27 cellular contexts compared by ENCODE assay signal in the genomic region with DNA sequence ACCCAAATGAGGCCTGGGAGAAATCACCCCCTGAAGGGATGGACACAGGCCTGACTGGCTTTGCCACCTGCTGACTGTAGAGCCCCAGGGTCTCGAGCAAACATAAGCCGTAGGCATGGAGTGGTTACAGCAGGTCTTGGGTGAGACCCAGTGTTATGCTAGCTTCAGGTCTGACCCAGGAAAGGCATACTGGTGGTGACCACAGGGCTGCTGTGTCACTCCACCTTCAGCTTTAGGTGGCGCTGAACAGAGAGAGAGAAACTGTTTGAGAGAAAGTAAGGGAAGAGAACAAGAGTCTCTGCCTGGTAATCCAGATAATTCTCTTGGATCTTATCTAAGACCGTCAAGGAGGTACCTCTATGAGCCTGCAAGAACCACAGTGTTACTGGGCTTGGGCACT.
"Had no signal": no experiment of that assay in that cellular context is flagged by ENCODE, and none has a peak within 500 bp of the region (broad histone marks: within the 10 kb centered on the region; RNA-seq: fewer than 3 reads in every experiment).

No MANE protein-coding gene starts in this region.

- H3K36me3 ChIP-seq: lower lobe of right lung, neural progenitor cell, ovary, right atrium auricular region, suprapubic skin, tibial nerve, uterus had no signal

- DNase-seq: kidney glomerular epithelial cell; left cardiac atrium; lower lobe of right lung; mammary epithelial cell; mesenchymal stem cell; naive B cell; natural killer cell; nephron progenitor cell; ovary; stimulated activated CD4-positive, alpha-beta T cell treated with anti-CD3 and anti-CD28 coated beads, Interleukin-12 subunit alpha, Interleukin-12 subunit beta, amount 100 ng/mL, for 4 hours; stimulated activated CD4-positive, alpha-beta T cell treated with anti-CD3 and anti-CD28 coated beads, Interleukin-15, amount 100 ng/mL, for 24 hours; stimulated activated CD4-positive, alpha-beta T cell treated with anti-CD3 and anti-CD28 coated beads, Interleukin-2, amount 100 ng/mL, for 24 hours; stimulated activated CD4-positive, alpha-beta T cell treated with anti-CD3 and anti-CD28 coated beads, Interleukin-4, amount 100 ng/mL, for 1 hour; stimulated activated naive CD4-positive, alpha-beta T cell; uterus had no signal

- H3K4me3 ChIP-seq: hepatocyte, lower lobe of right lung, neural progenitor cell, ovary, right atrium auricular region, skin epidermis, suprapubic skin, tibial nerve, uterus had no signal

- ATAC-seq: left cardiac atrium, left lobe of liver, lower lobe of right lung, natural killer cell, sciatic nerve had no signal

- H3K4me3 Mint-ChIP-seq: mesothelial cell of epicardium; naive B cell; natural killer cell; nephron progenitor cell; neural progenitor cell; stimulated activated naive CD8-positive, alpha-beta T cell treated with anti-CD3 and anti-CD28 coated beads, Interleukin-15, Interleukin-2, amounts not matched to agents 100 ng/mL and 50 ng/mL, for 24 hours; type B pancreatic cell had no signal

- H3K9ac ChIP-seq: neural progenitor cell had no signal

- H3K36me3 Mint-ChIP-seq: naive B cell, natural killer cell, neural progenitor cell had no signal

- H3K9me3 Mint-ChIP-seq: neural progenitor cell had no signal

- H3K4me1 Mint-ChIP-seq: naive B cell, natural killer cell, neural progenitor cell had no signal

- H3K27me3 ChIP-seq: hepatocyte, neural progenitor cell, ovary, right atrium auricular region, suprapubic skin, tibial nerve, uterus had no signal

- H3K27ac Mint-ChIP-seq: mesothelial cell of epicardium; naive B cell; natural killer cell; nephron progenitor cell; neural progenitor cell; progenitor cell of endocrine pancreas; stimulated activated naive CD8-positive, alpha-beta T cell treated with anti-CD3 and anti-CD28 coated beads, Interleukin-15, Interleukin-2, amounts not matched to agents 100 ng/mL and 50 ng/mL, for 24 hours; type B pancreatic cell had no signal

- H2AFZ ChIP-seq: hepatocyte, neural progenitor cell had no signal

- H3K27me3 Mint-ChIP-seq: naive B cell; progenitor cell of endocrine pancreas; stimulated activated naive CD8-positive, alpha-beta T cell treated with anti-CD3 and anti-CD28 coated beads, Interleukin-15, Interleukin-2, amounts not matched to agents 100 ng/mL and 50 ng/mL, for 24 hours; type B pancreatic cell had no signal

- H3K27ac ChIP-seq: hepatocyte, lower lobe of right lung, neural progenitor cell, ovary, right atrium auricular region, skin epidermis, suprapubic skin, tibial nerve, uterus had no signal

- H3K9me3 ChIP-seq: lower lobe of right lung, ovary, right atrium auricular region, suprapubic skin, uterus had no signal

- H3K4me1 ChIP-seq: lower lobe of right lung, neural progenitor cell, right atrium auricular region, suprapubic skin, tibial nerve, uterus had no signal

- H3K4me2 ChIP-seq: hepatocyte, neural progenitor cell had no signal

- H3K79me2 ChIP-seq: hepatocyte had no signal
